In the genomic region with DNA sequence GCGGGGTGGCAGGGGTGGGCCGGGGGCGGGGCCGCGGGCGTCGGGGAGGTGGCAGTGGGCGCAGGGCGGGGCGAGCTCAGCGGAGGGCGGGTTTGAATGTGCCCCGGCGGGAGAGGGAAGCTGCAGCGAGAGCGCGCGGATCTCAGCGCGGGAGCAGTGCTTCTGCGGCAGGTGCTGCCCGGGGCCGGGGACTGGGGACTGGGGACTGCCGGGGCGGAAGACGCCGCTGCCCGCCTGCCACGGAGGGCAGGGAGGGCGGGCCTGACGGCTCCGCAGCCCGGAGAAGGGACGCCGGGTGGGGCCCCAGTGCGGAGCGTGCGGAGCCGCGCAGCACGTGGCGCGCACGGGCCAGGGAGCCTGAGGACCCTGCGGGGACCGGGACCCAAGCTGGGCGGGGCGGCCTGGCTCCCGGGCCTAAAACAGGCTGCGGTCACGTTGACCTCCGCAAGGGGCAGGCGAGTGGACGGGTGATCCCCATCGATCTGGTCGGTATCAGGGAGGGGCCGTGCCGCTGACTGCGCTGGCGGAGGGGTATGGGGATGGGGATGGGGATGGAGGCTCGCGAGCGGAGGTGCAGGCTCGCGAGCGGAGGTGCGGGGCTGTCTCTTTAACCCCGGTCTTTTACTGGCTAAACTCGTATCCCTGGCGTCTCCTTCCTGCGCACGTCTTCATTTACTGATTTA, we compare ENCODE assay signal across 8 cellular contexts. TPM values are rescaled to one million over a fixed set of nuclear protein-coding genes. Genes with fewer than 3 reads are reported as not detected.
DNase-seq lines count a peak whose midpoint lies in the region; ATAC-seq and TF ChIP-seq lines count a peak whose summit lies in the region.

A gene (plus strand): TSS at position 125 of the 683 bp plus-strand sequence. CDS start 3,719 bp downstream, outside the sequence.

- ATAC-seq in HG03064 (IDR thresholded peaks at IDR 0.05; ENCODE audit: low read depth, unreplicated experiment) (peak; percentile 44), left lung (peak; percentile 57)

- peak within 1 kb of the TSS; percentile 90 for H3K27ac Mint-ChIP-seq in activated CD4-positive, alpha-beta T cell treated with anti-CD3 and anti-CD28 coated beads, Interleukin-2, amount 10 ng/mL, durations not matched to agents 24 days and 14 days

- peaks cover 6% of the 10 kb centered on the region for H3K27me3 Mint-ChIP-seq in activated CD4-positive, alpha-beta T cell treated with anti-CD3 and anti-CD28 coated beads, Interleukin-2, amount 10 ng/mL, durations not matched to agents 24 days and 14 days

- peak within 1 kb of the TSS; percentile 62 to 64 for H3K9ac ChIP-seq in colonic mucosa (ENCODE audit: low read depth in 2 of 2, low read length in 2 of 2)

- H3K36me3 ChIP-seq in colonic mucosa (no peaks in the 10 kb centered on the region), left lung (no peaks in the 10 kb centered on the region)

- H3K27me3 ChIP-seq in colonic mucosa (no peaks in the 10 kb centered on the region), left lung (no peaks in the 10 kb centered on the region)

- DNase-seq in GM13977 (ENCODE audit: low spot score) = peak; percentile 96
- peak; percentile 18 to 92 for DNase-seq in NCI-H526 (lab: John Stamatoyannopoulos, UW)
- DNase-seq in activated CD4-positive, alpha-beta T cell treated with anti-CD3 and anti-CD28 coated beads, Interleukin-2, amount 10 ng/mL, durations not matched to agents 24 days and 14 days = peak; percentile 94
- DNase-seq in colonic mucosa = peak; percentile 87
- DNase-seq in left lung = peak; percentile 85 to 97
- DNase-seq in stimulated activated CD4-positive, alpha-beta T cell treated with anti-CD3 and anti-CD28 coated beads, Interleukin-4, amount 100 ng/mL, for 24 hours = peak; percentile 82
- DNase-seq in pons (ENCODE audit: low spot score) = no peak

- TF ChIP-seq CTCF in GM13977 (IDR thresholded peaks at IDR 0.05; ENCODE audit: extremely low read depth, insufficient read depth, missing control alignments) (no peak), colonic mucosa (IDR thresholded peaks at IDR 0.05) (no peak), left lung (IDR thresholded peaks at IDR 0.05) (no peak)

- no peaks in the 10 kb centered on the region for H3K9me3 Mint-ChIP-seq in activated CD4-positive, alpha-beta T cell treated with anti-CD3 and anti-CD28 coated beads, Interleukin-2, amount 10 ng/mL, durations not matched to agents 24 days and 14 days

- H3K4me3 ChIP-seq in colonic mucosa (peak within 1 kb of the TSS; percentile 67), left lung (peak within 1 kb of the TSS; percentile 55 to 61)

- in situ Hi-C loops in GM13977 (cut with MboI; ENCODE audit: low pct_unique_long_range_greater_than_20kb, low sequenced_read_pairs, unreplicated experiment) = no loop called here

- H3K9me3 ChIP-seq in colonic mucosa (no peaks in the 10 kb centered on the region), left lung (no peaks in the 10 kb centered on the region)

- H3K27ac ChIP-seq in colonic mucosa (peak within 1 kb of the TSS; percentile 27), left lung (no peak within 1 kb of the TSS)

- peaks cover 43% of the 10 kb centered on the region for H3K4me1 Mint-ChIP-seq in activated CD4-positive, alpha-beta T cell treated with anti-CD3 and anti-CD28 coated beads, Interleukin-2, amount 10 ng/mL, durations not matched to agents 24 days and 14 days

- peak within 1 kb of the TSS; percentile 91 for H3K4me3 Mint-ChIP-seq in activated CD4-positive, alpha-beta T cell treated with anti-CD3 and anti-CD28 coated beads, Interleukin-2, amount 10 ng/mL, durations not matched to agents 24 days and 14 days

- peaks cover 7% of the 10 kb centered on the region for H3K4me1 ChIP-seq in colonic mucosa
- peaks cover 29 to 75% of the 10 kb centered on the region in 2 donors for H3K4me1 ChIP-seq in left lung

- intact Hi-C loops in activated CD4-positive, alpha-beta T cell treated with anti-CD3 and anti-CD28 coated beads, Interleukin-2, amount 10 ng/mL, durations not matched to agents 24 days and 14 days (cut with micrococcal nuclease) = loop anchor here (1.0 to 5.0 kb wide), 5 partner anchors 23 to 114 kb away; a partner anchor contains a TSS
- intact Hi-C loops in colonic mucosa (cut with DNase I) = no loop called here
- intact Hi-C loops in left lung (cut with DNase I) = no loop called here

- peaks cover 3% of the 10 kb centered on the region for H3K36me3 Mint-ChIP-seq in activated CD4-positive, alpha-beta T cell treated with anti-CD3 and anti-CD28 coated beads, Interleukin-2, amount 10 ng/mL, durations not matched to agents 24 days and 14 days (ENCODE audit: low read depth)

RNA-seq across cellular contexts. Expression of the gene that starts here (rescaled TPM):
- 139 and 144 TPM in 2 replicates for total RNA-seq in activated CD4-positive, alpha-beta T cell treated with anti-CD3 and anti-CD28 coated beads, Interleukin-2, amount 10 ng/mL, durations not matched to agents 24 days and 14 days
- total RNA-seq in colonic mucosa = 10 to 100 TPM; 17.0 to 19.1 TPM
- total RNA-seq in left lung = 10 to 100 TPM; 46.8 to 48.2 TPM
